ENCODE assay signal across 10 cellular contexts in the genomic region with DNA sequence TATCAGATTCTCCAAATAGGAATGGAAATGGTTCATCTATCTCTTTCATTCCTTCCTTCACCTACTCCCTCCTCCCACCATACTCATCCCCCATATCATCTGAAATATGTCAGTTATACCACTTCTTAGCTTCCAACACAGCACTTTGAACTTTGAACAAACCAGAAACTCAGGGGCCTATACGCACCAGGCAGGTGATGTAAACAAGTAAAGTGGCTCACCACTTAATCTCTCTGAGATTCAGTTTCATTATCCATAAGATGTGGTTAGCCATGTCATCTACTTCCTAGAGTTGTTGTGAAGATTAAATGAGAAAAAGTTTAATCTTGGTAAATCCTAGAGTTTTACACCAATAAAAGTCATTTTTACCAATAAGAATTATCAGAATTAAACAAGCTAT.
DNase-seq lines count a peak whose midpoint lies in the region; ATAC-seq, FAIRE-seq and TF ChIP-seq lines count a peak whose summit lies in the region.
"Had no signal": no experiment of that assay in that cellular context is flagged by ENCODE, and none has a peak within 500 bp of the region (broad histone marks: within the 10 kb centered on the region; RNA-seq: fewer than 3 reads in every experiment).

No MANE protein-coding gene starts in this region.

- SMC1A ChIA-PET in GM12878 (lab: Charles Lee; ENCODE audit: uncharacterized antibody, unreplicated experiment): no interaction called here

- TF ChIP-seq RAD21 in GM12878 (IDR thresholded peaks at IDR 0.05; ENCODE audit: insufficient read depth, low read depth, low read length): no peak

- intact Hi-C loops in GM12878 (cut with micrococcal nuclease; ENCODE audit: unreplicated experiment): loop anchor here (5.0 kb wide), 1 partner anchor 57 kb away; no protein-coding TSS in a partner anchor

- H3K27ac Mint-ChIP-seq in nephron progenitor cell: no peak overlapping the region

- H3K9ac ChIP-seq in DND-41 (ENCODE audit: low read depth, low read length) (peak overlapping the region; percentile 37; the same call in 1 of the 2 replicates), GM12878 (ENCODE audit: control insufficient read depth, insufficient read depth, low read length) (no peak overlapping the region)

- BruUV-seq in GM12878 (replicated peaks; lab: Mats Ljungman, UMichigan): no TSS peak

- no peak overlapping the region for H3K4me3 Mint-ChIP-seq in nephron progenitor cell

- in situ Hi-C loops in GM12878 (cut with MboI): no loop called here

- H3K4me2 ChIP-seq in DND-41 (ENCODE audit: insufficient read depth, low read length) (peak overlapping the region; percentile 40), GM12878 (ENCODE audit: control insufficient read depth, insufficient read depth) (no peak overlapping the region)

- no peak for TF ChIP-seq POLR2A in GM12878 (IDR thresholded peaks at IDR 0.05; ENCODE audit: low read depth, low read length)

- peak; percentile 80 for DNase-seq in DND-41
- DNase-seq in OCI-M1 (lab: John Stamatoyannopoulos, UW): peak; percentile 18
- DNase-seq in GM12878 (ENCODE audit: low read depth, low spot score): no peak
- no peak for DNase-seq in nephron progenitor cell
- DNase-seq in activated effector memory CD4-positive, alpha-beta T cell treated with anti-CD3 and anti-CD28 coated beads, Interleukin-2, amount 50 U/mL, for 16 hours: no peak
- no peak for DNase-seq in foreskin keratinocyte
- DNase-seq: amniotic stem cell, gastrocnemius medialis had no signal

- ATAC-seq in DND-41 (ENCODE audit: insufficient read depth, low read depth) (peak; percentile 98), GM21423 (IDR thresholded peaks at IDR 0.05; ENCODE audit: unreplicated experiment) (peak; percentile 50), GM12878 (peak; percentile 78), foreskin keratinocyte (no peak), esophagus mucosa (no peak)
- ATAC-seq: gastrocnemius medialis had no signal

- H3K4me3 ChIP-seq in DND-41 (ENCODE audit: low read depth in 1 of 2, low read length in 2 of 2) (peak overlapping the region in 1 of 2 experiments; percentile 13; a peak in 1 of 4 replicates), GM12878 (no peak overlapping the region)
- H3K4me3 ChIP-seq: gastrocnemius medialis had no signal

- H2AFZ ChIP-seq in DND-41 (ENCODE audit: low read depth, low read length) (no peak overlapping the region; the same call in 1 of the 2 replicates), GM12878 (ENCODE audit: control insufficient read depth, low read depth, low read length) (no peak overlapping the region)

- H3K27ac ChIP-seq in DND-41 (ENCODE audit: low read length): peak overlapping the region; percentile 88
- no peak overlapping the region for H3K27ac ChIP-seq in GM12878 (ENCODE audit: control insufficient read depth, insufficient read depth)
- no peak overlapping the region for H3K27ac ChIP-seq in foreskin keratinocyte
- H3K27ac ChIP-seq: gastrocnemius medialis had no signal

- FAIRE-seq in GM12878 (lab: Jason Lieb, UNC): no peak

- H3K9me3 Mint-ChIP-seq in nephron progenitor cell: peaks cover 19% of the 10 kb centered on the region

- CTCF ChIA-PET in GM12878 (lab: Yijun Ruan, JAX): interaction anchor here (1.3 kb wide), 1 partner anchor 12 kb away, joined by 4 read pairs; no protein-coding TSS in a partner anchor

- WGBS in GM12878 (ENCODE audit: insufficient coverage, insufficient replicate concordance, low lambda C conversion rate, missing lambda C conversion rate): 36% methylated on average over 1 of the region's 1 CpG

- H3K9me3 ChIP-seq in DND-41 (ENCODE audit: insufficient read depth, low read length, severe bottlenecking) (no peaks in the 10 kb centered on the region), GM12878 (replicated peaks; ENCODE audit: control insufficient read depth, insufficient read depth, low read length) (no peaks in the 10 kb centered on the region)
- H3K9me3 ChIP-seq: gastrocnemius medialis had no signal

- no peak for TF ChIP-seq CTCF in DND-41 (IDR thresholded peaks at IDR 0.05; ENCODE audit: borderline replicate concordance, extremely low read depth, low read length, poor library complexity, severe bottlenecking)
- TF ChIP-seq CTCF in GM12878 (IDR thresholded peaks at IDR 0.05 in 2 of 3, conservative IDR thresholded peaks at IDR 0.05 in 1 of 3; ENCODE audit: control insufficient read depth in 2 of 3, extremely low read depth in 1 of 3, insufficient read depth in 1 of 3, low read depth in 3 of 3, low read length in 3 of 3): no peak
- TF ChIP-seq CTCF in nephron progenitor cell (IDR thresholded peaks at IDR 0.05): no peak
- no peak for TF ChIP-seq CTCF in foreskin keratinocyte (conservative IDR thresholded peaks at IDR 0.05)

- H3K4me1 Mint-ChIP-seq in nephron progenitor cell: peaks cover 48% of the 10 kb centered on the region

- H3K79me2 ChIP-seq in DND-41 (ENCODE audit: insufficient read depth, low read length) (no peaks in the 10 kb centered on the region), GM12878 (ENCODE audit: control insufficient read depth, insufficient read depth, low read length) (no peaks in the 10 kb centered on the region)

- H3K36me3 ChIP-seq in DND-41 (ENCODE audit: insufficient read depth, low read length): no peaks in the 10 kb centered on the region
- H3K36me3 ChIP-seq in GM12878 (ENCODE audit: control insufficient read depth in 2 of 2, insufficient read depth in 2 of 2, low read length in 1 of 2): no peaks in the 10 kb centered on the region
- H3K36me3 ChIP-seq: gastrocnemius medialis had no signal

- H4K20me1 ChIP-seq in DND-41 (ENCODE audit: insufficient read depth, low read length) (no peaks in the 10 kb centered on the region), GM12878 (ENCODE audit: control insufficient read depth, insufficient read depth) (no peaks in the 10 kb centered on the region)

- TF ChIP-seq EP300 in GM12878 (IDR thresholded peaks at IDR 0.05; ENCODE audit: borderline replicate concordance in 1 of 2, control insufficient read depth in 1 of 2, low read depth in 2 of 2, low read length in 2 of 2): no peak

- H3K27me3 Mint-ChIP-seq in nephron progenitor cell (ENCODE audit: low read depth, poor library complexity): no peaks in the 10 kb centered on the region

- RAD21 ChIA-PET in GM12878 (lab: Charles Lee; ENCODE audit: unreplicated experiment): no interaction called here

- POLR2A ChIA-PET in GM12878 (lab: Charles Lee): no interaction called here

- peaks cover 10% of the 10 kb centered on the region for H3K36me3 Mint-ChIP-seq in nephron progenitor cell (ENCODE audit: low read depth)

- H3K27me3 ChIP-seq in DND-41 (ENCODE audit: insufficient read depth, low read length, poor library complexity) (no peaks in the 10 kb centered on the region), GM12878 (replicated peaks in 1 of 2; ENCODE audit: control insufficient read depth in 2 of 2, insufficient read depth in 2 of 2, low read length in 1 of 2) (no peaks in the 10 kb centered on the region), foreskin keratinocyte (no peaks in the 10 kb centered on the region)
- H3K27me3 ChIP-seq: gastrocnemius medialis had no signal

- peaks cover 69% of the 10 kb centered on the region for H3K4me1 ChIP-seq in DND-41 (ENCODE audit: insufficient read depth, low read length)
- H3K4me1 ChIP-seq in GM12878 (ENCODE audit: control insufficient read depth, insufficient read depth, low read length): no peaks in the 10 kb centered on the region; the same call in 1 of the 2 replicates
- H3K4me1 ChIP-seq in foreskin keratinocyte: peaks cover 6% of the 10 kb centered on the region

TF ChIP-seq in GM12878, 131 proteins besides CTCF, POLR2A, EP300 and RAD21:
- TF ChIP-seq RUNX3 (IDR thresholded peaks at IDR 0.05; ENCODE audit: low read length): peak; percentile 70; the same call in 1 of the 2 replicates
- TF ChIP-seq IKZF1 (conservative IDR thresholded peaks at IDR 0.05): 0 out of 2 replicates have a peak, but pooled peaks have one; percentile 26
- 0 out of 2 replicates have a peak, but pooled peaks have one; percentile 30 for TF ChIP-seq ATF7 (IDR thresholded peaks at IDR 0.05; ENCODE audit: low read depth)
- no peak for TF ChIP-seq KDM1A (IDR thresholded peaks at IDR 0.05; ENCODE audit: borderline replicate concordance)
- TF ChIP-seq ZBED1 (IDR thresholded peaks at IDR 0.05; ENCODE audit: borderline replicate concordance): no peak
- peak; percentile 51 for TF ChIP-seq MTA2 (IDR thresholded peaks at IDR 0.05; ENCODE audit: low read depth)
- TF ChIP-seq JUNB (IDR thresholded peaks at IDR 0.05): peak; percentile 30; the same call in 1 of the 2 replicates
- no peak for TF ChIP-seq POLR2AphosphoS2 (IDR thresholded peaks at IDR 0.05; ENCODE audit: low read depth, low read length)
- peak in 1 of 2 experiments; percentile 60; a peak in 1 of 4 replicates for TF ChIP-seq ETV6 (conservative IDR thresholded peaks at IDR 0.05 in 1 of 2, IDR thresholded peaks at IDR 0.05 in 1 of 2; ENCODE audit: borderline replicate concordance in 1 of 2, low read depth in 1 of 2)
- TF ChIP-seq NFIC (IDR thresholded peaks at IDR 0.05; ENCODE audit: low read depth, low read length): 0 out of 2 replicates have a peak, but pooled peaks have one; percentile 35
- peak in 1 of 2 experiments; percentile 33; a peak in 2 of 4 replicates for TF ChIP-seq IKZF2 (IDR thresholded peaks at IDR 0.05)
- TF ChIP-seq BHLHE40 (IDR thresholded peaks at IDR 0.05; ENCODE audit: borderline replicate concordance in 1 of 2, low read depth in 2 of 2, low read length in 1 of 2): peak in 1 of 2 experiments; percentile 35; a peak in 1 of 4 replicates

Comparison
In these comparisons a context has a peak if more than half of its experiments do, and no peak if none do; other contexts are left out.
1. ATAC-seq: peak in DND-41 (single experiment), GM21423 (single experiment) and GM12878 (single experiment); none in foreskin keratinocyte (single experiment) and esophagus mucosa (single experiment).
2. DNase-seq: peak in DND-41 (single experiment) and OCI-M1 (single experiment); none in GM12878 (single experiment), nephron progenitor cell (single experiment), activated effector memory CD4-positive, alpha-beta T cell treated with anti-CD3 and anti-CD28 coated beads, Interleukin-2, amount 50 U/mL, for 16 hours (single experiment) and foreskin keratinocyte (0 of 2).